In the genomic region with DNA sequence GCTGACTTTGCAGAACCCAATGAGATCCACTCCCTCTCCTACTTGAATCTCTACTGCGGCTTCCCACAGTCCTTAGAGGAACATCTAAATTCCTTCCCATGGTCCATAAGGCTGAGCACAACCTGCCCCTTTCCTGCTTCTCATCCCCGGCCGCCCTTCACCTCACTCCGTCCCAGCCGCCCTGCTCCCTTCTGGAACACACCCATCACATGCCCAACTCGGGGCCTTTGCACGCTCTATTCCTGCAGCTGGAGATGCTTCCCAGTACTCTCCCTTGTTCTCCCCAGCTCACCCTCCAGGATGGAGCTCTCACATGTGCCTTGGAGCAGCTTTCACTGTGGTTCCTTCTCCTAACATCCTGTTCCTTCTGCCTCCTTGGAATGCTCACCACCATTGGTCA, we compare ENCODE assay signal across 27 cellular contexts. TPM values are rescaled to one million over a fixed set of nuclear protein-coding genes. Genes with fewer than 3 reads are reported as not detected.
"Had no signal": no experiment of that assay in that cellular context is flagged by ENCODE, and none has a peak within 500 bp of the region (broad histone marks: within the 10 kb centered on the region; RNA-seq: fewer than 3 reads in every experiment).

No MANE protein-coding gene starts in this region.

- H3K4me3 ChIP-seq: esophagus squamous epithelium, left lung, lung, mucosa of descending colon, pancreas, prostate gland, sigmoid colon, transverse colon had no signal

- H3K4me3 Mint-ChIP-seq: activated CD4-positive, alpha-beta T cell treated with anti-CD3 and anti-CD28 coated beads for 36 hours; activated CD8-positive, alpha-beta memory T cell treated with anti-CD3 and anti-CD28 coated beads, Interleukin-2, amount 10 ng/mL, durations not matched to agents 7 days and 5 days; activated CD8-positive, alpha-beta T cell treated with anti-CD3 and anti-CD28 coated beads, Interleukin-2, amount 10 ng/mL, durations not matched to agents 7 days and 5 days; activated naive CD4-positive, alpha-beta T cell treated with anti-CD3 and anti-CD28 coated beads, Interleukin-2, amount 50 U/mL, for 24 hours; stimulated activated naive B cell treated with anti-CD40 and anti-IgM and Interleukin-4, amounts not matched to agents 10 μg/mL and 1 μg/mL and 100 μg/mL, for 72 hours; T-helper 2 cell treated with Interferon-gamma antibody and Interleukin-4, amounts not matched to agents 5 μg/mL and 100 μg/mL, for 36 hours had no signal

- H3K27ac Mint-ChIP-seq: activated CD4-positive, alpha-beta T cell treated with anti-CD3 and anti-CD28 coated beads for 36 hours; activated CD8-positive, alpha-beta memory T cell treated with anti-CD3 and anti-CD28 coated beads, Interleukin-2, amount 10 ng/mL, durations not matched to agents 7 days and 5 days; activated CD8-positive, alpha-beta T cell treated with anti-CD3 and anti-CD28 coated beads, Interleukin-2, amount 10 ng/mL, durations not matched to agents 7 days and 5 days; activated naive CD4-positive, alpha-beta T cell treated with anti-CD3 and anti-CD28 coated beads, Interleukin-2, amount 50 U/mL, for 24 hours; stimulated activated naive B cell treated with anti-CD40 and anti-IgM and Interleukin-4, amounts not matched to agents 10 μg/mL and 1 μg/mL and 100 μg/mL, for 72 hours; T-helper 2 cell treated with Interferon-gamma antibody and Interleukin-4, amounts not matched to agents 5 μg/mL and 100 μg/mL, for 36 hours had no signal

- H3K9me3 ChIP-seq: esophagus squamous epithelium, left lung, mucosa of descending colon, pancreas, prostate gland, sigmoid colon, transverse colon had no signal

- H3K27me3 ChIP-seq: esophagus squamous epithelium, left lung, pancreas, sigmoid colon, transverse colon had no signal

- H3K9me3 Mint-ChIP-seq: activated naive CD4-positive, alpha-beta T cell treated with anti-CD3 and anti-CD28 coated beads, Interleukin-2, amount 50 U/mL, for 24 hours; stimulated activated naive B cell treated with anti-CD40 and anti-IgM and Interleukin-4, amounts not matched to agents 10 μg/mL and 1 μg/mL and 100 μg/mL, for 72 hours; T-helper 2 cell treated with Interferon-gamma antibody and Interleukin-4, amounts not matched to agents 5 μg/mL and 100 μg/mL, for 36 hours had no signal

- ATAC-seq: activated CD4-positive, alpha-beta T cell treated with anti-CD3 and anti-CD28 coated beads for 36 hours; activated CD8-positive, alpha-beta memory T cell treated with anti-CD3 and anti-CD28 coated beads, Interleukin-2, amount 10 ng/mL, durations not matched to agents 7 days and 5 days; activated CD8-positive, alpha-beta T cell treated with anti-CD3 and anti-CD28 coated beads, Interleukin-2, amount 10 ng/mL, durations not matched to agents 7 days and 5 days; left lung; mucosa of descending colon; pancreas; stimulated activated naive B cell treated with anti-CD40 and anti-IgM and Interleukin-4, amounts not matched to agents 10 μg/mL and 1 μg/mL and 100 μg/mL, for 72 hours had no signal

- H3K27me3 Mint-ChIP-seq: activated CD4-positive, alpha-beta T cell treated with anti-CD3 and anti-CD28 coated beads for 36 hours; activated CD8-positive, alpha-beta memory T cell treated with anti-CD3 and anti-CD28 coated beads, Interleukin-2, amount 10 ng/mL, durations not matched to agents 7 days and 5 days; activated naive CD4-positive, alpha-beta T cell treated with anti-CD3 and anti-CD28 coated beads, Interleukin-2, amount 50 U/mL, for 24 hours had no signal

- H3K27ac ChIP-seq: epithelial cell of prostate, left lung, pancreas, prostate gland, transverse colon had no signal

- H3K36me3 Mint-ChIP-seq: activated CD8-positive, alpha-beta memory T cell treated with anti-CD3 and anti-CD28 coated beads, Interleukin-2, amount 10 ng/mL, durations not matched to agents 7 days and 5 days had no signal

- H3K36me3 ChIP-seq: esophagus squamous epithelium, left lung, pancreas, prostate gland, transverse colon had no signal

- DNase-seq: activated CD4-positive, alpha-beta T cell treated with anti-CD3 and anti-CD28 coated beads for 36 hours; activated CD4-positive, CD25-positive, alpha-beta regulatory T cell; activated CD8-positive, alpha-beta memory T cell treated with anti-CD3 and anti-CD28 coated beads, Interleukin-2, amount 10 ng/mL, durations not matched to agents 7 days and 5 days; activated CD8-positive, alpha-beta T cell treated with anti-CD3 and anti-CD28 coated beads, Interleukin-2, amount 10 ng/mL, durations not matched to agents 7 days and 5 days; activated effector memory CD4-positive, alpha-beta T cell treated with anti-CD3 and anti-CD28 coated beads, Interleukin-2, amount 50 U/mL, for 16 hours; anterior cingulate cortex; dermis blood vessel endothelial cell; effector CD4-positive, alpha-beta T cell; esophagus squamous epithelium; foreskin melanocyte; left lung; mesendoderm; mucosa of descending colon; nucleus accumbens; pancreas; retina; sigmoid colon; small intestine; stimulated activated CD4-positive, alpha-beta T cell treated with anti-CD3 and anti-CD28 coated beads, Interleukin-1b, Interleukin-23, amount 100 ng/mL, for 48 hours; stimulated activated naive B cell treated with anti-CD40 and anti-IgM and Interleukin-4, amounts not matched to agents 10 μg/mL and 1 μg/mL and 100 μg/mL, for 72 hours; T-helper 1 cell; transverse colon had no signal

- H3K4me1 ChIP-seq: pancreas, prostate gland had no signal

RNA-seq across cellular contexts. Expression of gene NKD1, which starts 23.6 kb away (rescaled TPM):
- total RNA-seq: dermis blood vessel endothelial cell had no signal
